In the genomic region with DNA sequence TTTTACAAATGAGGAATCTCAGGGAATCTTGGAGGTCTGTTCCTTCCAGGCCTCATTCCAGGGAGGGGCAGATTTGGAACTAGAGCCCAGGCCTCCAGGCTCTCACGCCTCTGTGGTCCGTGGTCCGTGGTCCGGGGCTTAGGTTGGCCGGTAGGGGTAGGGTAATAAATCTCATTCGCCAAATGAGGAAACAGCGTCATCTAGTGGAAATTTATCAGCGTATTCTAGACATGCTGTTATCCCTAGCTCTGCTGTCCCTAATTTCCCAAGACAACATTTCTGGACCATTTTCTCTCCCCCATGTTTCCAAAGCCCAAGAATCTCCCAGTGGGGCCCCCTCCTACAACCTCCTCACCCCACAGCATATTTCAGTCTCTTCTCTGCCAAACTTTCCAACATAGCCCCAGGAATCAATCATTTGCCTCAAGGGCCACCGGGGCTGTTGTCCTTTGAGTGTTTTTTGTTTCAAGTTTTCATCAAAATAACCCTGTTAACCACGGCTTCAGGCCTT, we compare ENCODE assay signal across 8 cellular contexts.
DNase-seq lines count a peak whose midpoint lies in the region; ATAC-seq and TF ChIP-seq lines count a peak whose summit lies in the region.

No MANE protein-coding gene starts in this region.

- H3K27me3 ChIP-seq in WERI-Rb-1 (ENCODE audit: insufficient read depth, low read depth, severe bottlenecking) (no peaks in the 10 kb centered on the region), thoracic aorta (replicated peaks; ENCODE audit: insufficient read depth) (no peaks in the 10 kb centered on the region)

- no peaks in the 10 kb centered on the region for H3K9me3 ChIP-seq in WERI-Rb-1 (ENCODE audit: severe bottlenecking)
- no peaks in the 10 kb centered on the region for H3K9me3 ChIP-seq in thoracic aorta

- TF ChIP-seq CTCF in C4-2B (conservative IDR thresholded peaks at IDR 0.05) (peak; percentile 92), WERI-Rb-1 (IDR thresholded peaks at IDR 0.05; ENCODE audit: low read depth, low read length) (peak; percentile 91), thoracic aorta (IDR thresholded peaks at IDR 0.05) (peak; percentile 76)

- H3K27ac ChIP-seq in C4-2B (no peak overlapping the region), WERI-Rb-1 (no peak overlapping the region), thoracic aorta (no peak overlapping the region)

- peaks cover 4 to 30% of the 10 kb centered on the region in 2 donors for H3K4me1 ChIP-seq in thoracic aorta (ENCODE audit: control insufficient read depth in 1 of 2, low read depth in 2 of 2)

- H3K4me3 ChIP-seq in WERI-Rb-1 (ENCODE audit: low read depth, low read length) (no peak overlapping the region), thoracic aorta (no peak overlapping the region)

- no peaks in the 10 kb centered on the region for H3K36me3 ChIP-seq in WERI-Rb-1
- H3K36me3 ChIP-seq in thoracic aorta = no peaks in the 10 kb centered on the region

- ATAC-seq in GM18870 (IDR thresholded peaks at IDR 0.05; ENCODE audit: unreplicated experiment) = peak; percentile 80
- peak; percentile 87 for ATAC-seq in HG03159 (IDR thresholded peaks at IDR 0.05; ENCODE audit: unreplicated experiment)
- ATAC-seq in thoracic aorta (ENCODE audit: insufficient number of reproducible peaks, low FRiP score, low read depth) = no peak

- DNase-seq in NCI-H2196 treated with DMSO at 0.1 percent for 48 hours (lab: John Stamatoyannopoulos, UW; ENCODE audit: unreplicated experiment) (peak; percentile 71), WERI-Rb-1 (peak; percentile 61), epidermal melanocyte (ENCODE audit: insufficient read length, low spot score) (peak; percentile 79), middle frontal gyrus (ENCODE audit: extremely low spot score, low spot score) (peak; percentile 77), thoracic aorta (ENCODE audit: low spot score) (no peak)
